Comparison of ENCODE assay signal across 8 cellular contexts in genomic region chr10:43574906-43575305, GRCh38. TPM values are rescaled to one million over a fixed set of nuclear protein-coding genes. Genes with fewer than 3 reads are reported as not detected.
DNase-seq lines count a peak whose midpoint lies in the region; ATAC-seq, FAIRE-seq and TF ChIP-seq lines count a peak whose summit lies in the region.

No MANE protein-coding gene starts in this region.

- H3K36me3 Mint-ChIP-seq in activated T-cell treated with anti-CD3 and anti-CD28 coated beads, Interleukin-2, amount 50 U/mL, for 4 hours (ENCODE audit: insufficient read depth) = peaks cover 10% of the 10 kb centered on the region
- H3K36me3 Mint-ChIP-seq in astrocyte (ENCODE audit: low read depth, unreplicated experiment) = peaks cover 6% of the 10 kb centered on the region
- H3K36me3 Mint-ChIP-seq in memory B cell = peaks cover 7% of the 10 kb centered on the region

- no peaks in the 10 kb centered on the region for H3K9me3 ChIP-seq in astrocyte (ENCODE audit: insufficient read depth, low read depth, low read length)
- no peaks in the 10 kb centered on the region for H3K9me3 ChIP-seq in tibial nerve

- TF ChIP-seq CTCF in astrocyte (IDR thresholded peaks at IDR 0.05; ENCODE audit: insufficient read depth, low read depth, low read length) (no peak), tibial nerve (IDR thresholded peaks at IDR 0.05) (no peak)

- TF ChIP-seq POLR2A in tibial nerve (IDR thresholded peaks at IDR 0.05) = no peak

- peaks cover 57% of the 10 kb centered on the region for H3K4me1 Mint-ChIP-seq in activated T-cell treated with anti-CD3 and anti-CD28 coated beads, Interleukin-2, amount 50 U/mL, for 4 hours (ENCODE audit: low read depth)
- H3K4me1 Mint-ChIP-seq in astrocyte (ENCODE audit: low read depth, unreplicated experiment) = peaks cover 6% of the 10 kb centered on the region
- peaks cover 22% of the 10 kb centered on the region for H3K4me1 Mint-ChIP-seq in memory B cell

- no peak overlapping the region for H3K9ac ChIP-seq in astrocyte (ENCODE audit: low read length)

- peaks cover 2% of the 10 kb centered on the region for H3K27me3 ChIP-seq in astrocyte (ENCODE audit: insufficient read depth, low read length)
- no peaks in the 10 kb centered on the region for H3K27me3 ChIP-seq in tibial nerve

- no peak for ATAC-seq in activated T-cell treated with anti-CD3 and anti-CD28 coated beads, Interleukin-2, amount 50 U/mL, for 4 hours
- ATAC-seq in memory B cell (ENCODE audit: low read depth) (no peak), HG03280 (IDR thresholded peaks at IDR 0.05; ENCODE audit: unreplicated experiment) (no peak), HG03520 (IDR thresholded peaks at IDR 0.05; ENCODE audit: unreplicated experiment) (no peak)

- no peak for FAIRE-seq in astrocyte (lab: Jason Lieb, UNC)

- peaks cover 6% of the 10 kb centered on the region for H3K4me1 ChIP-seq in astrocyte (ENCODE audit: insufficient read depth, low read length)
- H3K4me1 ChIP-seq in tibial nerve = peaks cover 0 to 20% (median 4%) of the 10 kb centered on the region in 4 donors

- peak overlapping the region; percentile 61 for H3K4me3 ChIP-seq in astrocyte (ENCODE audit: insufficient read depth, low read depth, low read length)
- peak overlapping the region; percentile 61 to 87 (median 70) for H3K4me3 ChIP-seq in tibial nerve

- TF ChIP-seq EP300 in tibial nerve (IDR thresholded peaks at IDR 0.05) = no peak

- H3K27ac ChIP-seq in astrocyte (ENCODE audit: low read depth, low read length) (no peak overlapping the region), tibial nerve (peak overlapping the region; percentile 38 to 90 (median 72))

- H3K36me3 ChIP-seq in astrocyte (ENCODE audit: insufficient read depth, low read length) (no peaks in the 10 kb centered on the region), tibial nerve (peaks cover 0 to 13% (median 0%) of the 10 kb centered on the region in 3 donors)

- peak overlapping the region; percentile 88 for H3K4me2 ChIP-seq in astrocyte (ENCODE audit: low read length)

- no peak overlapping the region for H3K27ac Mint-ChIP-seq in astrocyte (ENCODE audit: unreplicated experiment)
- peak overlapping the region; percentile 82 for H3K27ac Mint-ChIP-seq in memory B cell

- H3K27me3 Mint-ChIP-seq in activated T-cell treated with anti-CD3 and anti-CD28 coated beads, Interleukin-2, amount 50 U/mL, for 4 hours (ENCODE audit: low read depth) = no peaks in the 10 kb centered on the region
- H3K27me3 Mint-ChIP-seq in astrocyte (ENCODE audit: low read depth, unreplicated experiment) (peaks cover 6% of the 10 kb centered on the region), memory B cell (no peaks in the 10 kb centered on the region)

- DNase-seq in activated T-cell treated with anti-CD3 and anti-CD28 coated beads, Interleukin-2, amount 50 U/mL, for 4 hours = no peak
- DNase-seq in activated T-cell treated with anti-CD3 and anti-CD28 coated beads, Interleukin-2, amount 50 U/mL, for 48 hours = no peak
- DNase-seq in astrocyte (ENCODE audit: low read depth) (no peak), memory B cell (ENCODE audit: low spot score in 2 of 2) (no peak), tibial nerve (ENCODE audit: low spot score in 2 of 2) (no peak), NCI-H345 (lab: John Stamatoyannopoulos, UW) (no peak)

- 88 to 93% methylated on average over 8 of the region's 8 CpGs for WGBS in tibial nerve, 2 donors

- H3K9me3 Mint-ChIP-seq in activated T-cell treated with anti-CD3 and anti-CD28 coated beads, Interleukin-2, amount 50 U/mL, for 4 hours = peaks cover 18% of the 10 kb centered on the region
- peaks cover 13% of the 10 kb centered on the region for H3K9me3 Mint-ChIP-seq in astrocyte (ENCODE audit: unreplicated experiment)
- peaks cover 9% of the 10 kb centered on the region for H3K9me3 Mint-ChIP-seq in memory B cell

- H2AFZ ChIP-seq in astrocyte (ENCODE audit: low read depth, low read length) = peak overlapping the region; percentile 80

- peak overlapping the region; percentile 84 for H3K4me3 Mint-ChIP-seq in activated T-cell treated with anti-CD3 and anti-CD28 coated beads, Interleukin-2, amount 50 U/mL, for 4 hours
- peak overlapping the region; percentile 84 for H3K4me3 Mint-ChIP-seq in astrocyte (ENCODE audit: unreplicated experiment)
- H3K4me3 Mint-ChIP-seq in memory B cell = peak overlapping the region; percentile 94

- H3K79me2 ChIP-seq in astrocyte (ENCODE audit: insufficient read depth, low read length) = no peaks in the 10 kb centered on the region

- no peaks in the 10 kb centered on the region for H4K20me1 ChIP-seq in astrocyte (ENCODE audit: insufficient read depth, low read length)

RNA-seq across cellular contexts. Expression of gene ZNF239, which starts 0.5 kb away (rescaled TPM):
- 1 to 10 TPM; 6.7 to 8.9 (median 8.3) TPM for total RNA-seq in activated T-cell treated with anti-CD3 and anti-CD28 coated beads, Interleukin-2, amount 50 U/mL, for 4 hours
- total RNA-seq in astrocyte = 5.3 and 5.7 TPM in 2 replicates
- 1 to 10 TPM; 3.1 to 6.5 (median 4.2) TPM for total RNA-seq in tibial nerve

RNA-seq across cellular contexts. Expression of gene ZNF485, which starts 31.3 kb away (rescaled TPM):
- total RNA-seq in activated T-cell treated with anti-CD3 and anti-CD28 coated beads, Interleukin-2, amount 50 U/mL, for 4 hours = 10 to 100 TPM in 1 of 3 donors, 1 to 10 TPM in 2; 7.7 to 10.1 (median 8.0) TPM
- 4.1 and 4.3 TPM in 2 replicates for total RNA-seq in astrocyte
- 1 to 10 TPM; 2.4 to 9.6 (median 6.9) TPM for total RNA-seq in tibial nerve
